8 cellular contexts compared by ENCODE assay signal in the genomic region with DNA sequence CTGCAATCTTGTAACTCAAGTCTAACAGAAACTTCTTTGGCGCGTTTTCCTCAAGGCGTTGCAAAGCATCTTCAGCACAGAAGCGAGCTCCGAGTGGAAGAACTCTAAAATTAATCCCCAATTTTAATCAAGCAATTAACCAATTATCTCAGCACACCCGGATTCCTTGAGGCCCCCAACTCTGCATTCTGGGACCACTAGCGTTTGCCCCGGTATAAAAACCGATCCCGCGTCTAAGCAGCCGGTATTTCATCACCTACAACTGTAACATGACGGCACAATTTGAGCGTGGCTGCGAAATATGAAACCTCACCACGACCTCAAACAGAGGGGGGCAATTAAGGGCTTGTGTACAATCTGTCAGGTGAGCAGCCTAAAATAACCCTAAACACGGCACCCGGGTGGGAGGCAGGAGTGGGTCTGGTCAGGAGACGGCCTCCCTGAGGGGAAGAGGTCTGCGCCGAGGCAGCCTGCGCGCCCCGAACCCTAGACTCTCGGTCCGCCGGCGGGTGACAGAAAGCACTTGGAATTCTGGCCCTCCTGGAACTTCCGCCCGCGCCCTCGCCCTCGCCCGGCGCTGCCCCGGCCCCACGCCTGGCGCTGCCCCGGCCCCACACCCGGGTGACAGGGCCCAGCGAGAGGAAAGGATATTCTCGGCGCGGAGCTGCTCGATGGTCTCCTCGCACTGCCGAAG. TPM values are rescaled to one million over a fixed set of nuclear protein-coding genes. Genes with fewer than 3 reads are reported as not detected.
DNase-seq lines count a peak whose midpoint lies in the region; ATAC-seq and TF ChIP-seq lines count a peak whose summit lies in the region.

No MANE protein-coding gene starts in this region.

- peak overlapping the region; percentile 90 for H3K27ac ChIP-seq in Karpas-422 (ENCODE audit: low read length)
- H3K27ac ChIP-seq in RWPE1 = peak overlapping the region; percentile 99
- peak overlapping the region; percentile 98 for H3K27ac ChIP-seq in parathyroid adenoma

- H3K4me3 ChIP-seq in Karpas-422 (ENCODE audit: low read length) (peak overlapping the region; percentile 91), parathyroid adenoma (ENCODE audit: low read depth, low read length) (peak overlapping the region; percentile 99)

- H3K9ac ChIP-seq in Karpas-422 (ENCODE audit: low read length) (peak overlapping the region; percentile 94), parathyroid adenoma (peak overlapping the region; percentile 90)

- H3K4me1 Mint-ChIP-seq in activated naive CD8-positive, alpha-beta T cell treated with anti-CD3 and anti-CD28 coated beads for 36 hours = peaks cover 30% of the 10 kb centered on the region

- peaks cover 18% of the 10 kb centered on the region; the same call in 1 of the 2 replicates for H3K36me3 ChIP-seq in Karpas-422 (ENCODE audit: insufficient read depth, low read length)
- H3K36me3 ChIP-seq in parathyroid adenoma (ENCODE audit: control insufficient read depth, insufficient read depth, low read length) = no peaks in the 10 kb centered on the region

- H3K27me3 ChIP-seq in Karpas-422 (ENCODE audit: low read length) (no peaks in the 10 kb centered on the region), parathyroid adenoma (ENCODE audit: control insufficient read depth, insufficient read depth, low read length) (no peaks in the 10 kb centered on the region)

- H3K4me2 ChIP-seq in Karpas-422 (ENCODE audit: low read depth, low read length, poor library complexity, severe bottlenecking) = peak overlapping the region; percentile 75
- H3K4me2 ChIP-seq in parathyroid adenoma (ENCODE audit: low read length) = peak overlapping the region; percentile 92

- DNase-seq in DMS53 treated with DMSO at 0.1 percent for 48 hours (lab: John Stamatoyannopoulos, UW; ENCODE audit: unreplicated experiment) (peak; percentile 26), Karpas-422 (peak; percentile 90), RWPE1 (ENCODE audit: low spot score) (peak; percentile 68), Right ventricle myocardium superior (peak; percentile 65), ecto neural progenitor cell (ENCODE audit: low spot score) (no peak)
- DNase-seq in activated naive CD8-positive, alpha-beta T cell treated with anti-CD3 and anti-CD28 coated beads for 36 hours = peak; percentile 47

- peak overlapping the region; percentile 99 for H3K27ac Mint-ChIP-seq in activated naive CD8-positive, alpha-beta T cell treated with anti-CD3 and anti-CD28 coated beads for 36 hours

- no peaks in the 10 kb centered on the region for H3K27me3 Mint-ChIP-seq in activated naive CD8-positive, alpha-beta T cell treated with anti-CD3 and anti-CD28 coated beads for 36 hours

- peaks cover 52% of the 10 kb centered on the region for H3K4me1 ChIP-seq in Karpas-422 (ENCODE audit: low read length)
- no peaks in the 10 kb centered on the region for H3K4me1 ChIP-seq in parathyroid adenoma

- no peaks in the 10 kb centered on the region for H3K9me2 ChIP-seq in Karpas-422 (replicated peaks; ENCODE audit: insufficient read depth, low read length)

- H3K9me3 Mint-ChIP-seq in activated naive CD8-positive, alpha-beta T cell treated with anti-CD3 and anti-CD28 coated beads for 36 hours = no peaks in the 10 kb centered on the region

- TF ChIP-seq CTCF in RWPE1 (conservative IDR thresholded peaks at IDR 0.05; ENCODE audit: low read depth) = no peak
- no peak for TF ChIP-seq CTCF in parathyroid adenoma (IDR thresholded peaks at IDR 0.05)

- peak overlapping the region; percentile 91 for H3K4me3 Mint-ChIP-seq in activated naive CD8-positive, alpha-beta T cell treated with anti-CD3 and anti-CD28 coated beads for 36 hours

- POLR2A ChIA-PET in RWPE1 (lab: Yijun Ruan, JAX; ENCODE audit: low non-redundant PET) = interaction anchor here (0.7 to 1.1 kb wide), 3 partner anchors 19 to 103 kb away, joined by 3 read pairs; partner anchors contain the start of genes KNTC1 and RSRC2

- peaks cover 51% of the 10 kb centered on the region for H3K79me2 ChIP-seq in Karpas-422 (ENCODE audit: low read length)
- peaks cover 14% of the 10 kb centered on the region for H3K79me2 ChIP-seq in parathyroid adenoma

- H2AFZ ChIP-seq in Karpas-422 (ENCODE audit: low read length) = peak overlapping the region; percentile 24; the same call in 1 of the 2 replicates
- peak overlapping the region; percentile 99 for H2AFZ ChIP-seq in parathyroid adenoma

- CTCF ChIA-PET in RWPE1 (lab: Yijun Ruan, JAX) = interaction anchor here (0.6 to 1.0 kb wide), 5 partner anchors 67 to 256 kb away, joined by 3 to 7 read pairs (median 4); no protein-coding TSS in a partner anchor

- peaks cover 50% of the 10 kb centered on the region for H3K36me3 Mint-ChIP-seq in activated naive CD8-positive, alpha-beta T cell treated with anti-CD3 and anti-CD28 coated beads for 36 hours

- H3K9me3 ChIP-seq in Karpas-422 (ENCODE audit: low read length) (no peaks in the 10 kb centered on the region), parathyroid adenoma (ENCODE audit: control insufficient read depth, low read length) (no peaks in the 10 kb centered on the region)

- H4K20me1 ChIP-seq in Karpas-422 (ENCODE audit: insufficient read depth, low read depth, low read length) = no peaks in the 10 kb centered on the region

- intact Hi-C loops in Right ventricle myocardium superior (cut with DNase I) = no loop called here

- ATAC-seq in GM21786 (IDR thresholded peaks at IDR 0.05; ENCODE audit: unreplicated experiment) = peak; percentile 4
- ATAC-seq in Right ventricle myocardium superior (ENCODE audit: poor library complexity) = peak; percentile 66

RNA-seq across cellular contexts. Expression of gene ZCCHC8, which starts 0.6 kb away (rescaled TPM):
- total RNA-seq in Karpas-422 (2014; rRNA removed; shearing (Covaris generic); ENCODE audit: low replicate concordance) = 30.8 and 35.3 TPM in 2 replicates
- 10 to 100 TPM; 40.7 to 41.7 TPM for total RNA-seq in activated naive CD8-positive, alpha-beta T cell treated with anti-CD3 and anti-CD28 coated beads for 36 hours
- total RNA-seq in Right ventricle myocardium superior = 8.0 TPM

RNA-seq across cellular contexts. Expression of gene RSRC2, which starts 26.6 kb away (rescaled TPM):
- 71.4 and 71.9 TPM in 2 replicates for total RNA-seq in Karpas-422 (2014; rRNA removed; shearing (Covaris generic); ENCODE audit: low replicate concordance)
- total RNA-seq in activated naive CD8-positive, alpha-beta T cell treated with anti-CD3 and anti-CD28 coated beads for 36 hours = 10 to 100 TPM; 89.0 to 93.0 TPM
- total RNA-seq in Right ventricle myocardium superior = 35.1 TPM

RNA-seq across cellular contexts. Expression of gene KNTC1, which starts 26.9 kb away (rescaled TPM):
- 25.4 and 65.9 TPM in 2 replicates for total RNA-seq in Karpas-422 (2014; rRNA removed; shearing (Covaris generic); ENCODE audit: low replicate concordance)
- total RNA-seq in activated naive CD8-positive, alpha-beta T cell treated with anti-CD3 and anti-CD28 coated beads for 36 hours = 10 to 100 TPM; 85.9 to 89.9 TPM
- total RNA-seq in Right ventricle myocardium superior = 2.3 TPM
